In the genomic region with DNA sequence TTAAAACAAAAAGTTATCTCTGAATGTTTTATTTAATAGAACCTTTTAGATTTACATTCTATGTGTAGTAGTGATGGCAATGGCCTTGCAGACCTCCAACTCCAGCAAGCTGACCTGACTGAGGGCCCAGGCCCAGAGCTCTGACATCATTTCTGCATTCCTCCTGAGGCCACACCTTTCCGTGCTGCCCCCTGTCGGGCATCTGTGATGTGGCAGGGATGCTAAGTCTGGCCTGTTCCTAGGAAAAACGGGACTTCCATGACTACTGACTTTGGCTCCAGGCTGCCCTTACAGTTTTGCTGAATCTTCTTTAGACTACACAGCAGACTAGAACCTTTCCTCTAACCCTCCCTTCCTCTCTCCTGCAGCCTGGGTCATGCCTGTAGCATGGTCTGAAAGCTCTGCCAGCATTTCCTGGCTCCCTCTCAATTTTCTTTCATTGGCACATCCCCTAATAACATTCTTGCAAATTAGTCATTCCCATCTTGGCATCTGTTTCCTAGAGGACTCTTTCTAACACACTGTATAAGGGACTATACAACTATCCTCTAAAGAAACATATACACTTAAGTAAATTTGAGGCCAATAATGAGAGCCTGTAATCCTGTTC, we compare ENCODE assay signal across 9 cellular contexts.
DNase-seq lines count a peak whose midpoint lies in the region; ATAC-seq and TF ChIP-seq lines count a peak whose summit lies in the region.
"Had no signal": no experiment of that assay in that cellular context is flagged by ENCODE, and none has a peak within 500 bp of the region (broad histone marks: within the 10 kb centered on the region; RNA-seq: fewer than 3 reads in every experiment).

No MANE protein-coding gene starts in this region.

- no peak for TF ChIP-seq POLR2A in NB4 (IDR thresholded peaks at IDR 0.05; ENCODE audit: extremely low read depth, insufficient read length)

- intact Hi-C loops in upper lobe of right lung (cut with DNase I) = no loop called here

- TF ChIP-seq CTCF in NB4 (IDR thresholded peaks at IDR 0.05; ENCODE audit: low read depth, low read length) = peak; percentile 79
- peak; percentile 47 for TF ChIP-seq CTCF in epithelial cell of esophagus (IDR thresholded peaks at IDR 0.05; ENCODE audit: insufficient read depth, low read depth, low read length, missing control alignments)
- TF ChIP-seq CTCF in upper lobe of right lung (IDR thresholded peaks at IDR 0.05) = peak; percentile 25

- no peak overlapping the region for H3K27ac ChIP-seq in upper lobe of right lung

- ATAC-seq in upper lobe of right lung (peak; percentile 53), HG02981 (IDR thresholded peaks at IDR 0.05; ENCODE audit: unreplicated experiment) (no peak)

- no peaks in the 10 kb centered on the region for H3K4me1 ChIP-seq in upper lobe of right lung

- H3K4me3 ChIP-seq in NB4 (ENCODE audit: low read depth, low read length) (no peak overlapping the region), epithelial cell of esophagus (ENCODE audit: low read length) (no peak overlapping the region), upper lobe of right lung (no peak overlapping the region)

- H3K36me3 ChIP-seq in upper lobe of right lung = no peaks in the 10 kb centered on the region

- peak; percentile 2 for DNase-seq in stimulated activated CD4-positive, alpha-beta T cell treated with anti-CD3 and anti-CD28 coated beads, Interleukin-15, amount 100 ng/mL, for 24 hours
- no peak for DNase-seq in stimulated activated CD4-positive, alpha-beta T cell treated with anti-CD3 and anti-CD28 coated beads, Interleukin-4, amount 100 ng/mL, for 1 hour
- DNase-seq in NB4 (ENCODE audit: low read depth) (peak; percentile 34), epithelial cell of esophagus (ENCODE audit: low read depth) (peak; percentile 19), upper lobe of right lung (no peak), dedifferentiated amniotic fluid mesenchymal stem cell (ENCODE audit: extremely low spot score) (no peak)
- no peak for DNase-seq in activated CD4-positive, alpha-beta T cell treated with anti-CD3 and anti-CD28 coated beads, Interleukin-2, amount 50 U/mL, for 4 hours
- DNase-seq: T1000 had no signal

- H3K27me3 ChIP-seq in upper lobe of right lung = no peaks in the 10 kb centered on the region

- no peaks in the 10 kb centered on the region for H3K9me3 ChIP-seq in upper lobe of right lung

Comparison
In these comparisons a context has a peak if more than half of its experiments do, and no peak if none do; other contexts are left out.
1. DNase-seq: peak in stimulated activated CD4-positive, alpha-beta T cell treated with anti-CD3 and anti-CD28 coated beads, Interleukin-15, amount 100 ng/mL, for 24 hours (single experiment), NB4 (single experiment) and epithelial cell of esophagus (single experiment); none in stimulated activated CD4-positive, alpha-beta T cell treated with anti-CD3 and anti-CD28 coated beads, Interleukin-4, amount 100 ng/mL, for 1 hour (single experiment), upper lobe of right lung (single experiment), activated CD4-positive, alpha-beta T cell treated with anti-CD3 and anti-CD28 coated beads, Interleukin-2, amount 50 U/mL, for 4 hours (0 of 2) and dedifferentiated amniotic fluid mesenchymal stem cell (single experiment).
2. CTCF ChIP-seq: peak in every context shown above with its lines; median percentile 79 in NB4; 47 in epithelial cell of esophagus; 25 in upper lobe of right lung.